Comparison of ENCODE assay signal across 1 cellular context in genomic region chr1:16649960-16650359, GRCh38. TPM values are rescaled to one million over a fixed set of nuclear protein-coding genes. Genes with fewer than 3 reads are reported as not detected.
"Had no signal": no experiment of that assay in that cellular context is flagged by ENCODE, and none has a peak within 500 bp of the region (broad histone marks: within the 10 kb centered on the region; RNA-seq: fewer than 3 reads in every experiment).

No MANE protein-coding gene starts in this region.

RNA-seq across cellular contexts. Expression of gene RNU1-3, which starts 16.8 kb away (rescaled TPM):
- total RNA-seq: osteoblast had no signal
